Comparison of ENCODE assay signal across 22 cellular contexts in the genomic region with DNA sequence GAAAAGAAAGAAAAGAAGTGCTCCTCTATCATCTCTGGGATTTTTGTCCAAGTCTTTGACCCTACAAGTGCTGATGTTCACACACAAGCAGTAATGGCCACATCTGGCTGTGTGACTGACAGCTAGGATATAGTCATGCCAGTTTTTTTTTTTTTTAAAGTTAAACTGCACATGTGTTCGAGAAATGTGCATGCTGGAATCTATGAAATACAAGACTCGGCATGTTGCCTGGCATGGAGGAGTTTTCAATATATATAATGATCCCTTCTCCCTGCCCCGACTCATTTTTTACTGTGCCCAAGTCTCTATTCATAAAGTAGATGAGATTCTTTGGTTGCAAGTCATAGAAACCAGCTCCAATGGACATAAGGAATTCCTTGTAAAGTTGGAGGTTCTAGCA.
A peak's percentile ranks its signal among the peaks of the same experiment; 100 is the strongest.
DNase-seq lines count a peak whose midpoint lies in the region; FAIRE-seq and TF ChIP-seq lines count a peak whose summit lies in the region.
"Had no signal": no experiment of that assay in that cellular context is flagged by ENCODE, and none has a peak within 500 bp of the region (broad histone marks: within the 10 kb centered on the region; RNA-seq: fewer than 3 reads in every experiment).

No MANE protein-coding gene starts in this region.

- no peaks in the 10 kb centered on the region for H3K9me1 ChIP-seq in keratinocyte (ENCODE audit: control insufficient read depth, extremely low read depth, insufficient read depth, low read length)

- in situ Hi-C loops in mammary epithelial cell (cut with MboI; ENCODE audit: low sequenced_read_pairs in 2 of 2), result no loop called here

- H3K79me2 ChIP-seq in mammary epithelial cell (ENCODE audit: insufficient read depth, low read length) (no peaks in the 10 kb centered on the region), keratinocyte (ENCODE audit: control insufficient read depth, insufficient read depth, low read length) (no peaks in the 10 kb centered on the region)

- H3K4me3 ChIP-seq in mammary epithelial cell (replicated peaks in 1 of 3; ENCODE audit: insufficient read depth in 1 of 3, low read depth in 2 of 3, low read length in 3 of 3), result no peak overlapping the region
- no peak overlapping the region for H3K4me3 ChIP-seq in bronchial epithelial cell (ENCODE audit: low read depth, low read length)
- no peak overlapping the region for H3K4me3 ChIP-seq in keratinocyte (ENCODE audit: control insufficient read depth in 2 of 3, extremely low read depth in 1 of 3, insufficient read depth in 2 of 3, low read depth in 1 of 3, low read length in 3 of 3)
- no peak overlapping the region for H3K4me3 ChIP-seq in tibial artery
- H3K4me3 ChIP-seq: A549; BLaER1 treated with 17β-estradiol and CSF1 and Interleukin-3, amounts not matched to agents 10 nM and 100 nM had no signal

- CTCF ChIA-PET in mammary epithelial cell (lab: Charles Lee; ENCODE audit: low non-redundant PET), result no interaction called here
- CTCF ChIA-PET in MCF 10A (lab: Yijun Ruan, JAX), result interaction anchor here (0.6 kb wide), 3 partner anchors 13 to 709 kb away, joined by 3 to 4 read pairs (median 3); no protein-coding TSS in a partner anchor

- H3K4me3 Mint-ChIP-seq in MCF 10A (ENCODE audit: unreplicated experiment) (no peak overlapping the region), chondrocyte (ENCODE audit: unreplicated experiment) (no peak overlapping the region)
- H3K4me3 Mint-ChIP-seq: B cell; CD4-positive, alpha-beta T cell; CD8-positive, alpha-beta T cell had no signal

- TF ChIP-seq CTCF in mammary epithelial cell (conservative IDR thresholded peaks at IDR 0.05 in 1 of 2, IDR thresholded peaks at IDR 0.05 in 1 of 2; ENCODE audit: extremely low read depth in 1 of 2, insufficient read depth in 1 of 2, low read depth in 1 of 2, low read length in 2 of 2), result no peak
- no peak for TF ChIP-seq CTCF in MCF 10A (IDR thresholded peaks at IDR 0.05; ENCODE audit: unreplicated experiment)
- no peak for TF ChIP-seq CTCF in bronchial epithelial cell (IDR thresholded peaks at IDR 0.05; ENCODE audit: insufficient read depth, low read length, severe bottlenecking)
- TF ChIP-seq CTCF in keratinocyte (optimal IDR thresholded peaks at IDR 0.05 in 1 of 3, IDR thresholded peaks at IDR 0.05 in 1 of 3, conservative IDR thresholded peaks at IDR 0.05 in 1 of 3; ENCODE audit: extremely low read depth in 1 of 3, insufficient read depth in 2 of 3, low read length in 3 of 3), result no peak
- no peak for TF ChIP-seq CTCF in tibial artery (IDR thresholded peaks at IDR 0.05)
- no peak for TF ChIP-seq CTCF in chondrocyte (IDR thresholded peaks at IDR 0.05)

- FAIRE-seq in bronchial epithelial cell (lab: Jason Lieb, UNC) (no peak), keratinocyte (lab: Jason Lieb, UNC) (peak; percentile 39)
- FAIRE-seq: A549, G401.6, GM12891, GM19239 had no signal

- peak; percentile 14 for DNase-seq in mammary epithelial cell
- no peak for DNase-seq in MCF 10A (ENCODE audit: unreplicated experiment)
- peak; percentile 63 for DNase-seq in bronchial epithelial cell (ENCODE audit: low read depth)
- peak; percentile 52 for DNase-seq in epithelial cell of prostate (ENCODE audit: low read depth, low spot score)
- peak; percentile 42 for DNase-seq in keratinocyte (ENCODE audit: low read depth, low spot score)
- DNase-seq in tibial artery, result no peak
- DNase-seq in chondrocyte (ENCODE audit: low spot score), result no peak
- no peak for DNase-seq in COLO829 (ENCODE audit: low spot score)
- DNase-seq: AML-193; CD4-positive, alpha-beta T cell; CD8-positive, alpha-beta T cell; COR-L47; DMS79 treated with DMSO at 0.1 percent for 48 hours; GF-D8 had no signal

- BruUV-seq in mammary epithelial cell (replicated peaks; lab: Mats Ljungman, UMichigan) (no TSS peak), MCF 10A (replicated peaks; lab: Mats Ljungman, UMichigan) (no TSS peak)

- no peak overlapping the region for H3K9ac ChIP-seq in mammary epithelial cell (ENCODE audit: insufficient read depth, low read length)
- H3K9ac ChIP-seq in keratinocyte (ENCODE audit: control insufficient read depth, extremely low read depth, insufficient read depth, low read length), result no peak overlapping the region
- H3K9ac ChIP-seq: BLaER1 treated with 17β-estradiol and CSF1 and Interleukin-3, amounts not matched to agents 10 nM and 100 nM had no signal

- POLR2A ChIA-PET in MCF 10A (lab: Yijun Ruan, JAX), result no interaction called here

- H3K36me3 ChIP-seq in mammary epithelial cell (ENCODE audit: insufficient read depth, low read length), result no peaks in the 10 kb centered on the region
- no peaks in the 10 kb centered on the region for H3K36me3 ChIP-seq in bronchial epithelial cell (ENCODE audit: control insufficient read depth, insufficient read depth, low read length)
- H3K36me3 ChIP-seq in keratinocyte (ENCODE audit: control insufficient read depth in 2 of 2, extremely low read depth in 1 of 2, insufficient read depth in 2 of 2, low read length in 2 of 2), result no peaks in the 10 kb centered on the region
- no peaks in the 10 kb centered on the region for H3K36me3 ChIP-seq in tibial artery
- H3K36me3 ChIP-seq: BLaER1 treated with 17β-estradiol and CSF1 and Interleukin-3, amounts not matched to agents 10 nM and 100 nM had no signal

- H3K4me2 ChIP-seq in mammary epithelial cell (ENCODE audit: insufficient read depth, low read depth, low read length) (no peak overlapping the region), keratinocyte (ENCODE audit: control insufficient read depth, extremely low read depth, insufficient read depth, low read depth, low read length) (no peak overlapping the region)
- H3K4me2 ChIP-seq: A549 had no signal

- H4K20me1 ChIP-seq in mammary epithelial cell (ENCODE audit: insufficient read depth, low read length), result no peaks in the 10 kb centered on the region
- no peaks in the 10 kb centered on the region for H4K20me1 ChIP-seq in keratinocyte (ENCODE audit: control insufficient read depth, extremely low read depth, insufficient read depth, low read length)
- H4K20me1 ChIP-seq: BLaER1 treated with 17β-estradiol and CSF1 and Interleukin-3, amounts not matched to agents 10 nM and 100 nM had no signal

- H3K27ac ChIP-seq in mammary epithelial cell (ENCODE audit: insufficient read depth, low read depth, low read length) (no peak overlapping the region), epithelial cell of prostate (no peak overlapping the region), keratinocyte (ENCODE audit: control insufficient read depth, insufficient read depth, low read length) (no peak overlapping the region), tibial artery (no peak overlapping the region)
- H3K27ac ChIP-seq: 22Rv1; A549; BLaER1 treated with 17β-estradiol and CSF1 and Interleukin-3, amounts not matched to agents 10 nM and 100 nM; C4-2B had no signal

- H3K36me3 Mint-ChIP-seq in MCF 10A (ENCODE audit: insufficient read depth, unreplicated experiment) (no peaks in the 10 kb centered on the region), chondrocyte (ENCODE audit: low read depth) (no peaks in the 10 kb centered on the region)
- H3K36me3 Mint-ChIP-seq: CD8-positive, alpha-beta T cell had no signal

- H3K4me1 ChIP-seq in mammary epithelial cell (ENCODE audit: insufficient read depth, low read length) (no peaks in the 10 kb centered on the region), keratinocyte (ENCODE audit: control insufficient read depth, extremely low read depth, insufficient read depth, low read length) (peaks cover 18% of the 10 kb centered on the region), tibial artery (peaks cover 0 to 12% (median 7%) of the 10 kb centered on the region in 4 donors)
- H3K4me1 ChIP-seq: A549 had no signal

- H3K27me3 ChIP-seq in mammary epithelial cell (ENCODE audit: insufficient read depth, low read length) (no peaks in the 10 kb centered on the region), bronchial epithelial cell (ENCODE audit: control insufficient read depth, insufficient read depth, low read length) (no peaks in the 10 kb centered on the region), keratinocyte (ENCODE audit: control insufficient read depth, extremely low read depth, insufficient read depth, low read length) (no peaks in the 10 kb centered on the region), tibial artery (no peaks in the 10 kb centered on the region)
- H3K27me3 ChIP-seq: BLaER1 treated with 17β-estradiol and CSF1 and Interleukin-3, amounts not matched to agents 10 nM and 100 nM had no signal

- H3K4me1 Mint-ChIP-seq in MCF 10A (ENCODE audit: insufficient read depth, unreplicated experiment) (no peaks in the 10 kb centered on the region), chondrocyte (ENCODE audit: low read depth) (no peaks in the 10 kb centered on the region)
- H3K4me1 Mint-ChIP-seq: B cell had no signal

- 8% methylated on average over 3 of the region's 3 CpGs for WGBS in mammary epithelial cell (ENCODE audit: low coverage, missing lambda C conversion rate)

- intact Hi-C loops in mammary epithelial cell (cut with micrococcal nuclease), result no loop called here
- intact Hi-C loops in MCF 10A (cut with micrococcal nuclease), result no loop called here
- intact Hi-C loops in tibial artery (cut with DNase I; ENCODE audit: low total_unique reads), result no loop called here

- dilution Hi-C loops in mammary epithelial cell (cut with HindIII; ENCODE audit: low sequenced_read_pairs) (no loop called here), keratinocyte (cut with MboI; ENCODE audit: extremely low pct_ligation_motif_present, low sequenced_read_pairs) (no loop called here)

- H3K27ac Mint-ChIP-seq in MCF 10A (ENCODE audit: low read depth, unreplicated experiment), result no peak overlapping the region
- H3K27ac Mint-ChIP-seq in chondrocyte (ENCODE audit: unreplicated experiment), result no peak overlapping the region
- H3K27ac Mint-ChIP-seq: B cell; CD4-positive, alpha-beta T cell; CD8-positive, alpha-beta T cell had no signal

- H3K9me3 Mint-ChIP-seq in MCF 10A (ENCODE audit: unreplicated experiment) (no peaks in the 10 kb centered on the region), chondrocyte (ENCODE audit: low read depth) (no peaks in the 10 kb centered on the region)
- H3K9me3 Mint-ChIP-seq: CD8-positive, alpha-beta T cell had no signal

- no peaks in the 10 kb centered on the region for H3K27me3 Mint-ChIP-seq in MCF 10A (ENCODE audit: insufficient read depth, unreplicated experiment)
- no peaks in the 10 kb centered on the region for H3K27me3 Mint-ChIP-seq in chondrocyte (ENCODE audit: low read depth)
- H3K27me3 Mint-ChIP-seq: B cell had no signal

- H3K9me3 ChIP-seq in mammary epithelial cell (replicated peaks; ENCODE audit: insufficient read depth, low read length), result no peaks in the 10 kb centered on the region
- no peaks in the 10 kb centered on the region for H3K9me3 ChIP-seq in keratinocyte (ENCODE audit: control insufficient read depth, low read depth, low read length)
- H3K9me3 ChIP-seq in tibial artery, result no peaks in the 10 kb centered on the region
- H3K9me3 ChIP-seq: A549 had no signal

- H2AFZ ChIP-seq in mammary epithelial cell (ENCODE audit: low read depth, low read length), result no peak overlapping the region
- no peak overlapping the region for H2AFZ ChIP-seq in keratinocyte (ENCODE audit: control insufficient read depth, low read length)

Comparison
In these comparisons a context has a peak if more than half of its experiments do, and no peak if none do; other contexts are left out.
1. DNase-seq: peak in mammary epithelial cell (single experiment), bronchial epithelial cell (single experiment), epithelial cell of prostate (single experiment) and keratinocyte (single experiment); none in MCF 10A (single experiment), tibial artery (0 of 2), chondrocyte (single experiment) and COLO829 (single experiment).